Comparison of ENCODE assay signal across 8 cellular contexts in the genomic region with DNA sequence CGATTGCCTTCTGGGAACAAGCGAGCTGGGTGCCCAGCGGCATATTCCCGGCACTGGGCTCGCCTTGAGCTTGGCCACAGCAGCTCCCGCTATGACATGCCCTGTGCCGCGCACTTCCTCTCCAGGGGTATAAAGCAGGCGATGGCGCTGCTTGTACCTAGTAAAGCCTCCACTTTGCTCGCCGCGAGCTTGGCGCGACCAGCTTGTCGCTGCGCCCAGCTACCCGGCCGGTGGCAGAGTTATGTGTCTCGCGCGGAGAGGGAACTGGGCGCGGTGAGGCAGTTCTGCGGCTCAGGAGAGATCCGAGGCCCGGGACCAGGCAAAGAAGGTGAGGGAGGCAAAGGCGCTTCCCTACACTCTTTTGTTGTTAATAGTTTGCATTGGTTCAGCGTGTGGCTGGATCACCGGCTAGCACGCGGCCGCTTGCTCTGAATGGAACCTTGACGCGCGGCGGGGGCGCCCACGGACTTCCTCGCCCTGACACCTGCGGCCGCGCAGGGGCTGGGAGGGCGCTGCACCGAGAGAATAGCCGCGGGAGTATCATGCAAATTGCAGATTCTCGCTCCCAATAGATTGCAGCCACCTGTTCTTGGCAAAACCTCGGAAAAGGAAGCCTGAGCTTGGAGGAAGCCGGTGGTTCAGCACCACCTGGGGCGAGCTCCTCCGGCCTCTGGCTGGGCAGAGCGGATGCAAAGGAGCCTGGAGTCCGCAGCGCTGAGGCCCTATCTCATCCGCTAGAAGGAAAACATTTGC. TPM values are rescaled to one million over a fixed set of nuclear protein-coding genes. Genes with fewer than 3 reads are reported as not detected.
A peak's percentile ranks its signal among the peaks of the same experiment; 100 is the strongest.
DNase-seq lines count a peak whose midpoint lies in the region; ATAC-seq and TF ChIP-seq lines count a peak whose summit lies in the region.

No MANE protein-coding gene starts in this region.

- H3K36me3 Mint-ChIP-seq in activated CD8-positive, alpha-beta T cell treated with anti-CD3 and anti-CD28 coated beads, Interleukin-2, amount 10 ng/mL, durations not matched to agents 7 days and 5 days (ENCODE audit: low read depth), result peaks cover 28% of the 10 kb centered on the region

- intact Hi-C loops in stomach (cut with DNase I; ENCODE audit: low total_unique reads), result no loop called here

- peaks cover 35% of the 10 kb centered on the region for H3K27me3 Mint-ChIP-seq in activated CD8-positive, alpha-beta T cell treated with anti-CD3 and anti-CD28 coated beads, Interleukin-2, amount 10 ng/mL, durations not matched to agents 7 days and 5 days (ENCODE audit: low read depth)

- WGBS in stomach, 5 donors, result 3 to 7% (median 4%) methylated on average over 38 to 56 of the region's 56 CpGs

- CTCF ChIA-PET in activated CD8-positive, alpha-beta T cell treated with anti-CD3 and anti-CD28 coated beads, Interleukin-2, amount 10 ng/mL, durations not matched to agents 7 days and 5 days (lab: Charles Lee), result interaction anchor here (0.9 to 5.4 kb wide), 4 partner anchors 10 to 91 kb away, joined by 3 to 32 read pairs (median 4); no protein-coding TSS in a partner anchor

- peaks cover 74% of the 10 kb centered on the region for H3K27me3 ChIP-seq in iPS-15b (ENCODE audit: control insufficient read depth, insufficient read depth, low read length)
- H3K27me3 ChIP-seq in stomach, result peaks cover 51 to 75% (median 69%) of the 10 kb centered on the region in 3 donors

- no peak for ATAC-seq in activated CD8-positive, alpha-beta T cell treated with anti-CD3 and anti-CD28 coated beads, Interleukin-2, amount 10 ng/mL, durations not matched to agents 7 days and 5 days
- ATAC-seq in GM21381 (IDR thresholded peaks at IDR 0.05; ENCODE audit: unreplicated experiment), result no peak
- ATAC-seq in HG02970 (IDR thresholded peaks at IDR 0.05; ENCODE audit: low FRiP score, unreplicated experiment), result no peak
- ATAC-seq in HG02571 (IDR thresholded peaks at IDR 0.05; ENCODE audit: unreplicated experiment), result no peak

- peaks cover 59% of the 10 kb centered on the region for H3K4me1 Mint-ChIP-seq in activated CD8-positive, alpha-beta T cell treated with anti-CD3 and anti-CD28 coated beads, Interleukin-2, amount 10 ng/mL, durations not matched to agents 7 days and 5 days (ENCODE audit: low read depth)

- TF ChIP-seq CTCF in stomach (IDR thresholded peaks at IDR 0.05), result no peak

- peaks cover 19% of the 10 kb centered on the region for H3K4me1 ChIP-seq in iPS-15b (ENCODE audit: control insufficient read depth, insufficient read depth, low read length)
- H3K4me1 ChIP-seq in stomach, result peaks cover 22 to 75% (median 60%) of the 10 kb centered on the region in 4 donors

- no peak for TF ChIP-seq POLR2A in stomach (IDR thresholded peaks at IDR 0.05)

- POLR2A ChIA-PET in activated CD8-positive, alpha-beta T cell treated with anti-CD3 and anti-CD28 coated beads, Interleukin-2, amount 10 ng/mL, durations not matched to agents 7 days and 5 days (lab: Charles Lee), result interaction anchor here (1.2 to 2.5 kb wide), 3 partner anchors 9 to 17 kb away, joined by 3 to 8 read pairs (median 6); no protein-coding TSS in a partner anchor

- peak; percentile 49 for DNase-seq in activated T-cell treated with anti-CD3 and anti-CD28 coated beads, Interleukin-2, amount 50 U/mL, for 1 hour
- DNase-seq in activated T-cell treated with anti-CD3 and anti-CD28 coated beads for 4 hours (no peak), stomach (no peak)
- DNase-seq in activated CD8-positive, alpha-beta T cell treated with anti-CD3 and anti-CD28 coated beads, Interleukin-2, amount 10 ng/mL, durations not matched to agents 7 days and 5 days, result no peak

- peaks cover 5% of the 10 kb centered on the region for H3K9me3 Mint-ChIP-seq in activated CD8-positive, alpha-beta T cell treated with anti-CD3 and anti-CD28 coated beads, Interleukin-2, amount 10 ng/mL, durations not matched to agents 7 days and 5 days (ENCODE audit: insufficient read depth)

- H3K4me3 Mint-ChIP-seq in activated CD8-positive, alpha-beta T cell treated with anti-CD3 and anti-CD28 coated beads, Interleukin-2, amount 10 ng/mL, durations not matched to agents 7 days and 5 days, result peak overlapping the region; percentile 62

- H3K9ac ChIP-seq in iPS-15b (ENCODE audit: low read depth, low read length), result no peak overlapping the region

- no peak for TF ChIP-seq EP300 in stomach (IDR thresholded peaks at IDR 0.05)

- H3K36me3 ChIP-seq in iPS-15b (ENCODE audit: control insufficient read depth, insufficient read depth, low read length) (no peaks in the 10 kb centered on the region), stomach (peaks cover 0 to 5% (median 2%) of the 10 kb centered on the region in 4 donors)

- H3K4me3 ChIP-seq in iPS-15b (ENCODE audit: low read depth, low read length) (peak overlapping the region; percentile 59), stomach (peak overlapping the region in 3 of 4 donors; percentile 10 to 40 (median 28))

- H3K27ac Mint-ChIP-seq in activated CD8-positive, alpha-beta T cell treated with anti-CD3 and anti-CD28 coated beads, Interleukin-2, amount 10 ng/mL, durations not matched to agents 7 days and 5 days, result no peak overlapping the region

- H3K9me3 ChIP-seq in iPS-15b (ENCODE audit: control insufficient read depth, insufficient read depth, low read length) (no peaks in the 10 kb centered on the region), stomach (no peaks in the 10 kb centered on the region)

- H3K27ac ChIP-seq in stomach, result no peak overlapping the region

RNA-seq across cellular contexts. Expression of gene BUB3, which starts 3.0 kb away (rescaled TPM):
- total RNA-seq in activated CD8-positive, alpha-beta T cell treated with anti-CD3 and anti-CD28 coated beads, Interleukin-2, amount 10 ng/mL, durations not matched to agents 7 days and 5 days, result 100 to 1,000 TPM; 265 to 267 TPM
- total RNA-seq in stomach, result 100 to 1,000 TPM in 3 of 5 donors, 10 to 100 TPM in 2; 51.3 to 160 (median 117) TPM
- 10 to 100 TPM; 33.4 to 45.4 (median 36.4) TPM for polyA plus RNA-seq in stomach

RNA-seq across cellular contexts. Expression of gene HMX2, which starts 3.2 kb away (rescaled TPM):
- total RNA-seq in activated CD8-positive, alpha-beta T cell treated with anti-CD3 and anti-CD28 coated beads, Interleukin-2, amount 10 ng/mL, durations not matched to agents 7 days and 5 days, result not detected
- not detected for total RNA-seq in stomach
- polyA plus RNA-seq in stomach, result not detected

RNA-seq across cellular contexts. Expression of gene HMX3, which starts 15.4 kb away (rescaled TPM):
- not detected for total RNA-seq in activated CD8-positive, alpha-beta T cell treated with anti-CD3 and anti-CD28 coated beads, Interleukin-2, amount 10 ng/mL, durations not matched to agents 7 days and 5 days
- total RNA-seq in stomach, result under 1 TPM in 1 of 5 donors, not detected in 4; 0.37 TPM
- not detected for polyA plus RNA-seq in stomach
